Comparison of ENCODE assay signal across 8 cellular contexts in the genomic region with DNA sequence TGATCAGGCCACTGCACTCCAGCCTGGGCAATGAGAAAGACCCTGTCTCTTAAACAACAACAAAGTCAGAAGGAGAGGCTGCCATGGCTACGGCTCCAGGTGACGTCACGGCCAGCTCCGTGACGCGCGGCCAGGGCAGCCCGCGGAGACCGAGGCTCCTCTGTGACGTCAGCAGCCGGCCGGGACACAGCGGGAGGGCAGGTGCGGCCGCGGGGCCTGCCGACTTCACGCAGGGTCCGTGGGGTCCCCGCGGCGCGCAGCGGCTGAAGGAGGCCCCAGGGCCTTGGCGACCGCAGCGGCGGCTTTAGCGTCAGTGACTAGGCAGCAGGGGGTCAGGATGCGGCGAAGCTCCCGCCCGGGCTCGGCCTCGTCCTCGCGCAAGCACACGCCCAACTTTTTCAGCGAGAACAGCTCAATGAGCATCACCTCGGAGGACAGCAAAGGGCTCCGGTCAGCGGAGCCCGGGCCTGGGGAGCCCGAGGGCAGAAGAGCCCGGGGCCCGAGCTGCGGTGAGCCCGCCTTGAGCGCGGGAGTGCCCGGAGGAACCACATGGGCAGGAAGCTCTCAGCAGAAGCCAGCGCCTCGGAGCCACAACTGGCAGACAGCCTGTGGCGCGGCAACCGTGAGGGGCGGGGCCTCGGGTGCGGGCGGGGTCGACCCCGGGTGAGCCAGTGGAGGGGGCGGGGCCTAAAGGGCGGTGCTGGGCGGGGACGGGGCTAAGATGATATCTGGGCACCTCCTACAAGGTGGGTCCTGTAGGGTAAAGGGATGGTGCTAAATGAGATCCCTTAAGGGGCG. TPM values are rescaled to one million over a fixed set of nuclear protein-coding genes. Genes with fewer than 3 reads are reported as not detected.
DNase-seq lines count a peak whose midpoint lies in the region; ATAC-seq, FAIRE-seq and TF ChIP-seq lines count a peak whose summit lies in the region.

A gene with protein sequence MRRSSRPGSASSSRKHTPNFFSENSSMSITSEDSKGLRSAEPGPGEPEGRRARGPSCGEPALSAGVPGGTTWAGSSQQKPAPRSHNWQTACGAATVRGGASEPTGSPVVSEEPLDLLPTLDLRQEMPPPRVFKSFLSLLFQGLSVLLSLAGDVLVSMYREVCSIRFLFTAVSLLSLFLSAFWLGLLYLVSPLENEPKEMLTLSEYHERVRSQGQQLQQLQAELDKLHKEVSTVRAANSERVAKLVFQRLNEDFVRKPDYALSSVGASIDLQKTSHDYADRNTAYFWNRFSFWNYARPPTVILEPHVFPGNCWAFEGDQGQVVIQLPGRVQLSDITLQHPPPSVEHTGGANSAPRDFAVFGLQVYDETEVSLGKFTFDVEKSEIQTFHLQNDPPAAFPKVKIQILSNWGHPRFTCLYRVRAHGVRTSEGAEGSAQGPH (plus strand): TSS at position 163 of the 798 bp plus-strand sequence. CDS start 175 bp downstream, at position 338.

- H3K4me3 ChIP-seq in keratinocyte (ENCODE audit: control insufficient read depth in 2 of 3, extremely low read depth in 1 of 3, insufficient read depth in 2 of 3, low read depth in 1 of 3, low read length in 3 of 3): peak within 1 kb of the TSS; percentile 36 to 65 (median 61)

- no peak for FAIRE-seq in keratinocyte (lab: Jason Lieb, UNC)

- TF ChIP-seq CTCF in 22Rv1 (IDR thresholded peaks at IDR 0.05): no peak
- TF ChIP-seq CTCF in keratinocyte (optimal IDR thresholded peaks at IDR 0.05 in 1 of 3, IDR thresholded peaks at IDR 0.05 in 1 of 3, conservative IDR thresholded peaks at IDR 0.05 in 1 of 3; ENCODE audit: extremely low read depth in 1 of 3, insufficient read depth in 2 of 3, low read length in 3 of 3): no peak

- ATAC-seq in GM18861 (IDR thresholded peaks at IDR 0.05; ENCODE audit: unreplicated experiment): peak; percentile 70
- ATAC-seq in HG03066 (IDR thresholded peaks at IDR 0.05; ENCODE audit: low read depth, unreplicated experiment): peak; percentile 74

- peak within 1 kb of the TSS; percentile 76 for H2AFZ ChIP-seq in keratinocyte (ENCODE audit: control insufficient read depth, low read length)

- H3K27ac ChIP-seq in 22Rv1 (peak within 1 kb of the TSS; percentile 88), caudate nucleus (ENCODE audit: low read depth, low read length) (peak within 1 kb of the TSS; percentile 52), keratinocyte (ENCODE audit: control insufficient read depth, insufficient read depth, low read length) (peak within 1 kb of the TSS; percentile 56)

- H3K4me1 ChIP-seq in keratinocyte (ENCODE audit: control insufficient read depth, extremely low read depth, insufficient read depth, low read length): peaks cover 22% of the 10 kb centered on the region

- no peaks in the 10 kb centered on the region for H4K20me1 ChIP-seq in keratinocyte (ENCODE audit: control insufficient read depth, extremely low read depth, insufficient read depth, low read length)

- DNase-seq in NCI-H2227 treated with DMSO at 0.1 percent for 48 hours (lab: John Stamatoyannopoulos, UW) (peak; percentile 99), caudate nucleus (lab: John Stamatoyannopoulos, UW) (peak; percentile 24 to 98 (median 91)), keratinocyte (ENCODE audit: low read depth, low spot score) (no peak)
- DNase-seq in activated CD4-positive, CD25-positive, alpha-beta regulatory T cell (lab: John Stamatoyannopoulos, UW): peak; percentile 100
- peak; percentile 100 for DNase-seq in stimulated activated CD4-positive, alpha-beta T cell treated with anti-CD3 and anti-CD28 coated beads, Interleukin-12 subunit alpha, Interleukin-12 subunit beta, amount 100 ng/mL, for 48 hours (ENCODE audit: low read depth in 2 of 3, low spot score in 1 of 3)

- no peaks in the 10 kb centered on the region for H3K79me2 ChIP-seq in keratinocyte (ENCODE audit: control insufficient read depth, insufficient read depth, low read length)

- H3K36me3 ChIP-seq in keratinocyte (ENCODE audit: control insufficient read depth in 2 of 2, extremely low read depth in 1 of 2, insufficient read depth in 2 of 2, low read length in 2 of 2): peaks cover 0 to 3% of the 10 kb centered on the region in 2 experiments

- H3K9ac ChIP-seq in keratinocyte (ENCODE audit: control insufficient read depth, extremely low read depth, insufficient read depth, low read length): peak within 1 kb of the TSS; percentile 66

- no peaks in the 10 kb centered on the region for H3K9me3 ChIP-seq in keratinocyte (ENCODE audit: control insufficient read depth, low read depth, low read length)

- no peaks in the 10 kb centered on the region for H3K27me3 ChIP-seq in keratinocyte (ENCODE audit: control insufficient read depth, extremely low read depth, insufficient read depth, low read length)

- no peaks in the 10 kb centered on the region for H3K9me1 ChIP-seq in keratinocyte (ENCODE audit: control insufficient read depth, extremely low read depth, insufficient read depth, low read length)

- dilution Hi-C loops in keratinocyte (cut with MboI; ENCODE audit: extremely low pct_ligation_motif_present, low sequenced_read_pairs): no loop called here

- peak within 1 kb of the TSS; percentile 87 for H3K4me2 ChIP-seq in keratinocyte (ENCODE audit: control insufficient read depth, extremely low read depth, insufficient read depth, low read depth, low read length)

RNA-seq across cellular contexts. Expression of the gene that starts here (rescaled TPM):
- polyA plus RNA-seq in keratinocyte: 0.93 to 1.9 TPM (median 1.3 TPM) in 3 replicates
- polyA plus RNA-seq in keratinocyte (2011; ENCODE audit: low read depth): 1.0 TPM
- 0.85 and 2.0 TPM in 2 replicates for polyA plus RNA-seq in keratinocyte (2011; cell fraction: cytosol; rRNA removed)
- 2.4 and 5.2 TPM in 2 replicates for polyA plus RNA-seq in keratinocyte (2011; cell fraction: nucleus; rRNA removed)
- polyA plus RNA-seq in keratinocyte (2012; ENCODE audit: low replicate concordance): 2.4 and 2.5 TPM in 2 replicates
- 0.67 to 2.2 TPM in 2 of 3 replicates, not detected in the other for polyA minus RNA-seq in keratinocyte
- not detected for polyA minus RNA-seq in keratinocyte (2011; cell fraction: cytosol; rRNA and poly(A)+ RNA removed)
- 1.4 and 1.5 TPM in 2 replicates for polyA minus RNA-seq in keratinocyte (2011; cell fraction: nucleus; rRNA and poly(A)+ RNA removed)
